Comparison of ENCODE assay signal across 26 cellular contexts in genomic region chr4:77264826-77265225, GRCh38.
"Had no signal": no experiment of that assay in that cellular context is flagged by ENCODE, and none has a peak within 500 bp of the region (broad histone marks: within the 10 kb centered on the region; RNA-seq: fewer than 3 reads in every experiment).

No MANE protein-coding gene starts in this region.

- H3K36me3 ChIP-seq: adrenal gland, ascending aorta, brain microvascular endothelial cell, colonic mucosa, lower lobe of right lung had no signal

- DNase-seq: activated naive CD4-positive, alpha-beta T cell; activated T-cell treated with anti-CD3 and anti-CD28 coated beads, Interleukin-2, amount 50 U/mL, for 4 hours; adrenal gland; brain microvascular endothelial cell; colonic mucosa; endodermal cell; lower lobe of right lung; naive B cell; occipital lobe; posterior cingulate gyrus; stimulated activated CD4-positive, alpha-beta T cell treated with anti-CD3 and anti-CD28 coated beads, Interleukin-15, amount 100 ng/mL, for 24 hours; T1000; testis had no signal

- H3K36me3 Mint-ChIP-seq: activated naive CD8-positive, alpha-beta T cell; stimulated activated memory B cell treated with anti-CD40 and anti-IgM and Interleukin-4, amounts not matched to agents 10 μg/mL and 1 μg/mL and 100 μg/mL, for 72 hours; type B pancreatic cell; WTC11 had no signal

- H3K4me1 ChIP-seq: adrenal gland, ascending aorta, colonic mucosa, lower lobe of right lung, testis had no signal

- H3K27me3 Mint-ChIP-seq: activated naive CD8-positive, alpha-beta T cell; naive B cell; stimulated activated memory B cell treated with anti-CD40 and anti-IgM and Interleukin-4, amounts not matched to agents 10 μg/mL and 1 μg/mL and 100 μg/mL, for 72 hours had no signal

- H3K4me3 ChIP-seq: adrenal gland, ascending aorta, colonic mucosa, lower lobe of right lung, smooth muscle cell, testis had no signal

- H3K4me2 ChIP-seq: smooth muscle cell had no signal

- H3K4me3 Mint-ChIP-seq: activated naive CD8-positive, alpha-beta T cell; activated T-cell treated with anti-CD3 and anti-CD28 coated beads, Interleukin-2, amount 50 U/mL, for 4 hours; central memory CD8-positive, alpha-beta T cell; endodermal cell; naive B cell; neural crest cell; stimulated activated memory B cell treated with anti-CD40 and anti-IgM and Interleukin-4, amounts not matched to agents 10 μg/mL and 1 μg/mL and 100 μg/mL, for 72 hours; T-helper 1 cell treated with Interleukin-12 subunit alpha and Interleukin-12 subunit beta and Interleukin-4 antibody, amounts not matched to agents 30 μg/mL and 1 μg/mL, for 36 hours; type B pancreatic cell; WTC11 had no signal

- H3K4me1 Mint-ChIP-seq: central memory CD8-positive, alpha-beta T cell; endodermal cell; naive B cell; neural crest cell; stimulated activated memory B cell treated with anti-CD40 and anti-IgM and Interleukin-4, amounts not matched to agents 10 μg/mL and 1 μg/mL and 100 μg/mL, for 72 hours; WTC11 had no signal

- H3K27ac Mint-ChIP-seq: activated naive CD8-positive, alpha-beta T cell; activated T-helper 2 cell treated with anti-CD3 and anti-CD28 coated beads, Interferon-gamma antibody, Interleukin-2, Interleukin-4, amounts not matched to agents 10 μg/mL and 5 μg/mL and 100 μg/mL, durations not matched to agents 14 hours and 24 hours and 36 hours; endodermal cell; naive B cell; stimulated activated memory B cell treated with anti-CD40 and anti-IgM and Interleukin-4, amounts not matched to agents 10 μg/mL and 1 μg/mL and 100 μg/mL, for 72 hours; T-helper 1 cell treated with Interleukin-12 subunit alpha and Interleukin-12 subunit beta and Interleukin-4 antibody, amounts not matched to agents 30 μg/mL and 1 μg/mL, for 36 hours; type B pancreatic cell; WTC11 had no signal

- H3K9me3 ChIP-seq: adrenal gland, colonic mucosa, lower lobe of right lung, testis had no signal

- H3K9me3 Mint-ChIP-seq: activated T-helper 2 cell treated with anti-CD3 and anti-CD28 coated beads, Interferon-gamma antibody, Interleukin-2, Interleukin-4, amounts not matched to agents 10 μg/mL and 5 μg/mL and 100 μg/mL, durations not matched to agents 14 hours and 24 hours and 36 hours had no signal

- H3K27me3 ChIP-seq: adrenal gland, ascending aorta, brain microvascular endothelial cell, colonic mucosa, testis had no signal

- H3K27ac ChIP-seq: adrenal gland, ascending aorta, brain microvascular endothelial cell, colonic mucosa, epithelial cell of prostate, lower lobe of right lung, testis had no signal

- ATAC-seq: activated T-cell treated with anti-CD3 and anti-CD28 coated beads, Interleukin-2, amount 50 U/mL, for 4 hours; left lobe of liver; lower lobe of right lung; sciatic nerve; WTC11 had no signal
